Comparison of ENCODE assay signal across 15 cellular contexts in the genomic region with DNA sequence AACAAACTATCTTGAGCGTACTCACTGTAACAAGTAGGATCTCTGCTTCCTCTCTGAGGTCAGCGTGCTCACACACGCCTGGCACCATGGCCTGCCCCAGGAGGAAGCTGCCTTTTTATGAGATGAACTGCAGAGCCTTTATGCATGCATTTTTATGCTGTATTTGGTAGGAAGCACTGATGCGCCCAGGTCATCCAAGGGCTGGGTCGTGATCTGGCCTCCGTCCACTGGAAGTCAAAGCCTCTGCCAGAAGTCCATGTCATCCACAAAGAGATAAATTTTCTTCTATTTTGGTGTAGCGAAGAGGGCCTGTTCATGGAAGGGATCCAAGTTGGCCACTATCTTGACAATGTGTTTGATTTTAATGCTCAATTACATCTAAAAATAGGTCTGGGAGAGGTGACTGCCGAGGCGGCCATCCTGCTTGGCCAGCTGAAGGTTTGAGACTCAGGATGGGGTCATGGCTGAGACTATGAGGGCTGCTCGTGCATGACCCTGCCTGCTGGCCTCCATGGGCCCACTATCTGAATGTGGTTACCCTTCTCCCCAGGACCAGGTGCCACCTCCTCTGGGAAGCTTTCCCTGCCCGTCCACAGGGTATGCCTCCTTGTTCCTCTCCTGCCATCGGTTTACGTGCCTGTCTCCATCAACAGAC. TPM values are rescaled to one million over a fixed set of nuclear protein-coding genes. Genes with fewer than 3 reads are reported as not detected.
DNase-seq lines count a peak whose midpoint lies in the region; ATAC-seq, FAIRE-seq and TF ChIP-seq lines count a peak whose summit lies in the region.
"Had no signal": no experiment of that assay in that cellular context is flagged by ENCODE, and none has a peak within 500 bp of the region (broad histone marks: within the 10 kb centered on the region; RNA-seq: fewer than 3 reads in every experiment).

No MANE protein-coding gene starts in this region.

- H3K27ac Mint-ChIP-seq in endodermal cell: no peak overlapping the region
- H3K27ac Mint-ChIP-seq: activated CD4-positive, alpha-beta T cell treated with anti-CD3 and anti-CD28 coated beads, Interleukin-2, amount 10 ng/mL, durations not matched to agents 24 days and 14 days; nephron progenitor cell had no signal

- DNase-seq in HepG2 (ENCODE audit: low spot score): no peak
- DNase-seq in endodermal cell: peak; percentile 21
- peak; percentile 81 for DNase-seq in mesenteric fat pad (ENCODE audit: low spot score)
- DNase-seq in vagina (ENCODE audit: extremely low spot score in 2 of 2): peak; percentile 64 to 86
- no peak for DNase-seq in NCI-H1048 (lab: John Stamatoyannopoulos, UW)
- no peak for DNase-seq in activated CD4-positive, alpha-beta T cell treated with anti-CD3 and anti-CD28 coated beads, Interleukin-2, amount 50 U/mL, for 1 hour
- DNase-seq: activated CD4-positive, alpha-beta T cell treated with anti-CD3 and anti-CD28 coated beads, Interleukin-2, amount 10 ng/mL, durations not matched to agents 24 days and 14 days; effector memory CD4-positive, alpha-beta T cell; HCEC 1CT; KG1; NCI-H226; nephron progenitor cell; stimulated activated CD4-positive, alpha-beta T cell treated with anti-CD3 and anti-CD28 coated beads, Interleukin-4, amount 100 ng/mL, for 1 hour had no signal

- 71% methylated on average over 13 of the region's 13 CpGs for WGBS in liver
- WGBS in HepG2 (ENCODE audit: low lambda C conversion rate): 44% methylated on average over 12 of the region's 13 CpGs
- WGBS in endodermal cell (ENCODE audit: insufficient coverage in 1 of 2, insufficient read length in 1 of 2), 2 experiments: 94% methylated on average over 7 to 13 of the region's 13 CpGs

- no peak overlapping the region for H3K4me3 Mint-ChIP-seq in endodermal cell
- H3K4me3 Mint-ChIP-seq: activated CD4-positive, alpha-beta T cell treated with anti-CD3 and anti-CD28 coated beads, Interleukin-2, amount 10 ng/mL, durations not matched to agents 24 days and 14 days; nephron progenitor cell had no signal

- BruUV-seq in HepG2 (replicated peaks; lab: Mats Ljungman, UMichigan): no TSS peak

- H3K4me2 ChIP-seq in HepG2 (ENCODE audit: low read depth, low read length): no peak overlapping the region

- in situ Hi-C loops in HepG2 (cut with HindIII; ENCODE audit: extremely low pct_ligation_motif_present, low pct_unique_long_range_greater_than_20kb): no loop called here

- H3K27me3 ChIP-seq in liver (ENCODE audit: control insufficient read depth in 4 of 4, insufficient read depth in 4 of 4, low read length in 3 of 4): no peaks in the 10 kb centered on the region
- peaks cover 1 to 27% of the 10 kb centered on the region in 2 experiments; a peak in 4 of 5 replicates for H3K27me3 ChIP-seq in HepG2 (ENCODE audit: control insufficient read depth in 1 of 2, insufficient read depth in 2 of 2, low read length in 2 of 2)
- H3K27me3 ChIP-seq in endodermal cell (ENCODE audit: control insufficient read depth, insufficient read depth, low read length, poor library complexity, severe bottlenecking): no peaks in the 10 kb centered on the region
- no peaks in the 10 kb centered on the region for H3K27me3 ChIP-seq in vagina

- FAIRE-seq in HepG2 (lab: Jason Lieb, UNC): no peak

- no peak for TF ChIP-seq CTCF in liver (IDR thresholded peaks at IDR 0.05; ENCODE audit: low read depth, low read length, missing input control)
- no peak for TF ChIP-seq CTCF in HepG2 (CRISPR knock-in tag; IDR thresholded peaks at IDR 0.05)
- TF ChIP-seq CTCF in endodermal cell (conservative IDR thresholded peaks at IDR 0.05): no peak
- TF ChIP-seq CTCF in vagina (IDR thresholded peaks at IDR 0.05): no peak

- H4K20me1 ChIP-seq in HepG2 (ENCODE audit: insufficient read depth, low read length): no peaks in the 10 kb centered on the region

- peaks cover 0 to 4% (median 0%) of the 10 kb centered on the region in 4 donors for H3K4me1 ChIP-seq in liver (ENCODE audit: control insufficient read depth in 4 of 4, insufficient read depth in 4 of 4, low read length in 3 of 4)
- H3K4me1 ChIP-seq in HepG2 (ENCODE audit: insufficient read depth, low read length): peaks cover 17% of the 10 kb centered on the region
- peaks cover 12% of the 10 kb centered on the region for H3K4me1 ChIP-seq in endodermal cell (ENCODE audit: control insufficient read depth, insufficient read depth, low read length)
- H3K4me1 ChIP-seq in vagina: peaks cover 29% of the 10 kb centered on the region

- no peak for ATAC-seq in HepG2
- ATAC-seq in GM19395 (IDR thresholded peaks at IDR 0.05; ENCODE audit: unreplicated experiment): no peak

- peaks cover 0 to 5% (median 0%) of the 10 kb centered on the region in 4 donors for H3K9me3 ChIP-seq in liver (ENCODE audit: control insufficient read depth in 4 of 4, low read length in 3 of 4)
- no peaks in the 10 kb centered on the region for H3K9me3 ChIP-seq in HepG2 (ENCODE audit: low read length)
- no peaks in the 10 kb centered on the region for H3K9me3 ChIP-seq in endodermal cell (ENCODE audit: control insufficient read depth, low read length)
- no peaks in the 10 kb centered on the region for H3K9me3 ChIP-seq in vagina

- no peak for TF ChIP-seq POLR2A in HepG2 (IDR thresholded peaks at IDR 0.05; ENCODE audit: insufficient read depth in 1 of 2, low read depth in 2 of 2, low read length in 2 of 2)
- no peak for TF ChIP-seq POLR2A in vagina (IDR thresholded peaks at IDR 0.05)

- no peaks in the 10 kb centered on the region for H3K79me2 ChIP-seq in HepG2 (ENCODE audit: insufficient read depth, low read length)

- H3K27ac ChIP-seq in liver (ENCODE audit: low read depth in 1 of 2, low read length in 2 of 2): no peak overlapping the region
- no peak overlapping the region for H3K27ac ChIP-seq in HepG2 (ENCODE audit: extremely low read length, insufficient read depth, low read length)
- H3K27ac ChIP-seq in endodermal cell (ENCODE audit: low read depth, low read length): no peak overlapping the region
- peak overlapping the region; percentile 73 for H3K27ac ChIP-seq in vagina

- H3K9ac ChIP-seq in liver (ENCODE audit: low read depth in 1 of 2, low read length in 2 of 2) (no peak overlapping the region), HepG2 (ENCODE audit: insufficient read depth, low read depth, low read length) (no peak overlapping the region), endodermal cell (ENCODE audit: extremely low read depth, low read length, poor library complexity, severe bottlenecking) (no peak overlapping the region)

- CTCF ChIA-PET in HepG2 (lab: Yijun Ruan, JAX; ENCODE audit: low intra/inter-chr PET ratio, low total read pairs): interaction anchor here (1.7 kb wide), 1 partner anchor 83 kb away, joined by 10 read pairs; no protein-coding TSS in a partner anchor

- POLR2A ChIA-PET in HepG2 (lab: Yijun Ruan, JAX): no interaction called here

- peak; percentile 8 to 33 for TF ChIP-seq RAD21 in liver (IDR thresholded peaks at IDR 0.05)
- no peak for TF ChIP-seq RAD21 in HepG2 (CRISPR knock-in tag; IDR thresholded peaks at IDR 0.05)

- no peaks in the 10 kb centered on the region for H3K36me3 ChIP-seq in liver (ENCODE audit: control insufficient read depth in 4 of 4, insufficient read depth in 3 of 4, low read depth in 1 of 4, low read length in 3 of 4)
- H3K36me3 ChIP-seq in HepG2 (replicated peaks in 1 of 2; ENCODE audit: control insufficient read depth in 1 of 2, insufficient read depth in 2 of 2, low read length in 2 of 2): no peaks in the 10 kb centered on the region
- H3K36me3 ChIP-seq in endodermal cell (ENCODE audit: control insufficient read depth, insufficient read depth, low read length): no peaks in the 10 kb centered on the region
- H3K36me3 ChIP-seq in vagina: no peaks in the 10 kb centered on the region

- intact Hi-C loops in HepG2 (cut with micrococcal nuclease; ENCODE audit: unreplicated experiment): loop anchor here (1.0 kb wide), 1 partner anchor 83 kb away; no protein-coding TSS in a partner anchor
- intact Hi-C loops in vagina (cut with DNase I): no loop called here

- H3K9me3 Mint-ChIP-seq in endodermal cell: peaks cover 6% of the 10 kb centered on the region
- H3K9me3 Mint-ChIP-seq: activated CD4-positive, alpha-beta T cell treated with anti-CD3 and anti-CD28 coated beads, Interleukin-2, amount 10 ng/mL, durations not matched to agents 24 days and 14 days had no signal

- no peak overlapping the region for H2AFZ ChIP-seq in HepG2 (ENCODE audit: low read length)

- H3K27me3 Mint-ChIP-seq in endodermal cell (ENCODE audit: insufficient read depth): peaks cover 4% of the 10 kb centered on the region
- H3K27me3 Mint-ChIP-seq: activated CD4-positive, alpha-beta T cell treated with anti-CD3 and anti-CD28 coated beads, Interleukin-2, amount 10 ng/mL, durations not matched to agents 24 days and 14 days had no signal

- H3K4me3 ChIP-seq in liver (ENCODE audit: low read depth in 1 of 3, low read length in 3 of 3) (no peak overlapping the region), HepG2 (replicated peaks in 1 of 3; ENCODE audit: insufficient read depth in 1 of 3, low read depth in 2 of 3, low read length in 3 of 3) (no peak overlapping the region), endodermal cell (ENCODE audit: low read length) (no peak overlapping the region), vagina (no peak overlapping the region)

- TF ChIP-seq EP300 in HepG2 (IDR thresholded peaks at IDR 0.05; ENCODE audit: low read depth in 2 of 2, low read length in 2 of 2) (no peak), HepG2 (CRISPR knock-in tag; IDR thresholded peaks at IDR 0.05; ENCODE audit: borderline replicate concordance) (no peak)

- no peaks in the 10 kb centered on the region for H3K36me3 Mint-ChIP-seq in endodermal cell (ENCODE audit: low read depth)

- peaks cover 10% of the 10 kb centered on the region for H3K4me1 Mint-ChIP-seq in endodermal cell
- H3K4me1 Mint-ChIP-seq: activated CD4-positive, alpha-beta T cell treated with anti-CD3 and anti-CD28 coated beads, Interleukin-2, amount 10 ng/mL, durations not matched to agents 24 days and 14 days had no signal

RNA-seq across cellular contexts. Expression of a gene that starts 50.3 kb away (rescaled TPM):
- total RNA-seq in liver (1 to 10 TPM; 1.0 to 1.2 TPM), HepG2 (2016; rRNA removed; fragmentation: Illumina TruSeq; extraction: Trizol) (not detected in 2 replicates), endodermal cell (1 to 10 TPM; 3.2 to 4.6 TPM), mesenteric fat pad (58.5 TPM), vagina (33.1 TPM)
- polyA plus RNA-seq in liver (1 to 10 TPM in 1 of 2 donors, under 1 TPM in 1; 0.36 to 1.1 TPM), HepG2 (2011; rRNA removed) (0.16 and 0.17 TPM in 2 replicates)
- total RNA-seq in HepG2 (2016; cell fraction: cytosol; rRNA removed; fragmentation: Illumina TruSeq; extraction: Trizol; ENCODE audit: low read depth): not detected in 2 replicates
- total RNA-seq in HepG2 (2016; cell fraction: insoluble cytoplasmic fraction; rRNA removed; fragmentation: Illumina TruSeq; extraction: Trizol): 0.04 TPM in 1 of 2 replicates, not detected in the other
- not detected in 2 replicates for total RNA-seq in HepG2 (2016; cell fraction: membrane; rRNA removed; fragmentation: Illumina TruSeq; extraction: Trizol)
- total RNA-seq in HepG2 (2016; cell fraction: nucleus; rRNA removed; fragmentation: Illumina TruSeq; extraction: Trizol): not detected in 2 replicates
- polyA plus RNA-seq in HepG2 (2011; cell fraction: cytosol; rRNA removed): 0.12 and 0.31 TPM in 2 replicates
- 0.12 and 0.19 TPM in 2 replicates for polyA plus RNA-seq in HepG2 (2011; cell fraction: nucleus; rRNA removed)
- not detected in 2 replicates for polyA plus RNA-seq in HepG2 (2012)
- polyA plus RNA-seq in HepG2 (2016; cell fraction: cytosol; fragmentation: Illumina TruSeq; extraction: Trizol; ENCODE audit: low read depth): 0.07 TPM in 1 of 2 replicates, not detected in the other
- polyA plus RNA-seq in HepG2 (2016; cell fraction: insoluble cytoplasmic fraction; fragmentation: Illumina TruSeq; extraction: Trizol; ENCODE audit: low read depth): not detected in 2 replicates
- not detected in 2 replicates for polyA plus RNA-seq in HepG2 (2016; cell fraction: membrane; fragmentation: Illumina TruSeq; extraction: Trizol; ENCODE audit: low read depth)
- not detected in 2 replicates for polyA plus RNA-seq in HepG2 (2016; cell fraction: nucleus; fragmentation: Illumina TruSeq; extraction: Trizol; ENCODE audit: insufficient read depth, low read depth)
- polyA minus RNA-seq in HepG2 (2011; rRNA and poly(A)+ RNA removed; ENCODE audit: low replicate concordance): 0.18 and 0.47 TPM in 2 replicates
- polyA minus RNA-seq in HepG2 (2011; cell fraction: cytosol; rRNA and poly(A)+ RNA removed): not detected in 2 replicates
- polyA minus RNA-seq in HepG2 (2011; cell fraction: nucleus; rRNA and poly(A)+ RNA removed): not detected in 2 replicates
- 1.4 TPM for polyA plus RNA-seq in endodermal cell (2013, experiment 1 of 2)
- 1.6 TPM for polyA plus RNA-seq in endodermal cell (2013, experiment 2 of 2)
- total RNA-seq: activated CD4-positive, alpha-beta T cell treated with anti-CD3 and anti-CD28 coated beads, Interleukin-2, amount 10 ng/mL, durations not matched to agents 24 days and 14 days had no signal

Comparison
In these comparisons a context has a peak if more than half of its experiments do, and no peak if none do; other contexts are left out.
1. DNase-seq: peak in endodermal cell (single experiment), mesenteric fat pad (single experiment) and vagina (2 of 2); none in HepG2 (single experiment), NCI-H1048 (single experiment) and activated CD4-positive, alpha-beta T cell treated with anti-CD3 and anti-CD28 coated beads, Interleukin-2, amount 50 U/mL, for 1 hour (single experiment).